22 cellular contexts compared by ENCODE assay signal in genomic region chrX:24720036-24720435, GRCh38. TPM values are rescaled to one million over a fixed set of nuclear protein-coding genes. Genes with fewer than 3 reads are reported as not detected.
DNase-seq lines count a peak whose midpoint lies in the region; ATAC-seq and TF ChIP-seq lines count a peak whose summit lies in the region.
"Had no signal": no experiment of that assay in that cellular context is flagged by ENCODE, and none has a peak within 500 bp of the region (broad histone marks: within the 10 kb centered on the region; RNA-seq: fewer than 3 reads in every experiment).

No MANE protein-coding gene starts in this region.

- no peaks in the 10 kb centered on the region for H3K79me2 ChIP-seq in mammary epithelial cell (ENCODE audit: insufficient read depth, low read length)

- intact Hi-C loops in mammary epithelial cell (cut with micrococcal nuclease) = no loop called here
- intact Hi-C loops in MCF 10A (cut with micrococcal nuclease) = loop anchor here (10.0 kb wide), 1 partner anchor 325 kb away; no protein-coding TSS in a partner anchor

- H3K4me1 ChIP-seq in mammary epithelial cell (ENCODE audit: insufficient read depth, low read length) = no peaks in the 10 kb centered on the region
- H3K4me1 ChIP-seq: BLaER1, Caco-2 had no signal

- H3K9ac ChIP-seq in mammary epithelial cell (ENCODE audit: insufficient read depth, low read length) = no peak overlapping the region
- H3K9ac ChIP-seq: BLaER1, GM23248 had no signal

- H3K36me3 Mint-ChIP-seq in MCF 10A (ENCODE audit: insufficient read depth, unreplicated experiment) (peaks cover 43% of the 10 kb centered on the region), WTC11 (peaks cover 54% of the 10 kb centered on the region)

- no peaks in the 10 kb centered on the region for H3K4me1 Mint-ChIP-seq in MCF 10A (ENCODE audit: insufficient read depth, unreplicated experiment)
- H3K4me1 Mint-ChIP-seq in WTC11 = no peaks in the 10 kb centered on the region
- H3K4me1 Mint-ChIP-seq: CD4-positive, CD25-positive, alpha-beta regulatory T cell had no signal

- H3K9me3 Mint-ChIP-seq in MCF 10A (ENCODE audit: unreplicated experiment) (no peaks in the 10 kb centered on the region), WTC11 (no peaks in the 10 kb centered on the region)
- H3K9me3 Mint-ChIP-seq: CD4-positive, CD25-positive, alpha-beta regulatory T cell; CD8-positive, alpha-beta T cell had no signal

- H3K4me2 ChIP-seq in mammary epithelial cell (ENCODE audit: insufficient read depth, low read depth, low read length) = no peak overlapping the region
- H3K4me2 ChIP-seq: BLaER1 had no signal

- no peaks in the 10 kb centered on the region for H3K27me3 ChIP-seq in mammary epithelial cell (ENCODE audit: insufficient read depth, low read length)
- no peaks in the 10 kb centered on the region for H3K27me3 ChIP-seq in MG63

- no peak overlapping the region for H3K27ac Mint-ChIP-seq in MCF 10A (ENCODE audit: low read depth, unreplicated experiment)
- H3K27ac Mint-ChIP-seq in WTC11 = peak overlapping the region; percentile 30; the same call in 1 of the 2 replicates
- H3K27ac Mint-ChIP-seq: B cell; CD8-positive, alpha-beta T cell had no signal

- no peak for ATAC-seq in WTC11
- ATAC-seq in GM21447 (IDR thresholded peaks at IDR 0.05; ENCODE audit: unreplicated experiment) = no peak
- ATAC-seq: CD8-positive, alpha-beta T cell; GM12878; HCT116 had no signal

- H3K4me3 Mint-ChIP-seq in MCF 10A (ENCODE audit: unreplicated experiment) (no peak overlapping the region), WTC11 (no peak overlapping the region)
- H3K4me3 Mint-ChIP-seq: B cell; CD8-positive, alpha-beta T cell had no signal

- H3K4me3 ChIP-seq in mammary epithelial cell (replicated peaks in 1 of 3; ENCODE audit: insufficient read depth in 1 of 3, low read depth in 2 of 3, low read length in 3 of 3) = no peak overlapping the region
- no peak overlapping the region for H3K4me3 ChIP-seq in MG63
- H3K4me3 ChIP-seq: BLaER1, GM12878, GM23248 had no signal

- dilution Hi-C loops in mammary epithelial cell (cut with HindIII; ENCODE audit: low sequenced_read_pairs) = no loop called here

- in situ Hi-C loops in mammary epithelial cell (cut with MboI; ENCODE audit: low sequenced_read_pairs in 2 of 2) = no loop called here

- POLR2A ChIA-PET in MCF 10A (lab: Yijun Ruan, JAX) (interaction anchor here (1.5 kb wide), 1 partner anchor 20 kb away, joined by 4 read pairs; no protein-coding TSS in a partner anchor), WTC11 (lab: Charles Lee) (no interaction called here)

- TF ChIP-seq CTCF in mammary epithelial cell (conservative IDR thresholded peaks at IDR 0.05 in 1 of 2, IDR thresholded peaks at IDR 0.05 in 1 of 2; ENCODE audit: extremely low read depth in 1 of 2, insufficient read depth in 1 of 2, low read depth in 1 of 2, low read length in 2 of 2) = no peak
- TF ChIP-seq CTCF in MCF 10A (IDR thresholded peaks at IDR 0.05; ENCODE audit: unreplicated experiment) = no peak
- no peak for TF ChIP-seq CTCF in WTC11 (IDR thresholded peaks at IDR 0.05)

- DNase-seq in mammary epithelial cell (peak; percentile 17), MCF 10A (ENCODE audit: unreplicated experiment) (no peak), WTC11 (ENCODE audit: low spot score) (no peak), islet precursor cell (peak; percentile 59), MV-4-11 (lab: John Stamatoyannopoulos, UW) (no peak), MG63 (no peak)
- no peak for DNase-seq in activated CD8-positive, alpha-beta memory T cell treated with anti-CD3 and anti-CD28 coated beads, Interleukin-2, amount 50 U/mL, for 4 hours
- DNase-seq: Caco-2; CD4-positive, CD25-positive, alpha-beta regulatory T cell; CD8-positive, alpha-beta T cell; DMS79; EL; GDM1; GM23248; H7 had no signal

- H3K27ac ChIP-seq in mammary epithelial cell (ENCODE audit: insufficient read depth, low read depth, low read length) = no peak overlapping the region
- H3K27ac ChIP-seq: 22Rv1, BLaER1, C4-2B, GM23248 had no signal

- H4K20me1 ChIP-seq in mammary epithelial cell (ENCODE audit: insufficient read depth, low read length) = no peaks in the 10 kb centered on the region

- H2AFZ ChIP-seq in mammary epithelial cell (ENCODE audit: low read depth, low read length) = no peak overlapping the region
- H2AFZ ChIP-seq: GM23248 had no signal

- no peaks in the 10 kb centered on the region for H3K9me3 ChIP-seq in mammary epithelial cell (replicated peaks; ENCODE audit: insufficient read depth, low read length)
- no peaks in the 10 kb centered on the region for H3K9me3 ChIP-seq in MG63
- H3K9me3 ChIP-seq: BLaER1, Caco-2 had no signal

- WGBS in mammary epithelial cell (ENCODE audit: low coverage, missing lambda C conversion rate) = 41% methylated on average over 3 of the region's 3 CpGs

- H3K36me3 ChIP-seq in mammary epithelial cell (ENCODE audit: insufficient read depth, low read length) (peaks cover 10% of the 10 kb centered on the region), MG63 (peaks cover 16% of the 10 kb centered on the region)

- H3K27me3 Mint-ChIP-seq in MCF 10A (ENCODE audit: insufficient read depth, unreplicated experiment) = peaks cover 70% of the 10 kb centered on the region
- no peaks in the 10 kb centered on the region for H3K27me3 Mint-ChIP-seq in WTC11 (ENCODE audit: low read depth)
- H3K27me3 Mint-ChIP-seq: B cell; CD4-positive, CD25-positive, alpha-beta regulatory T cell had no signal

- CTCF ChIA-PET in mammary epithelial cell (lab: Charles Lee; ENCODE audit: low non-redundant PET) (no interaction called here), MCF 10A (lab: Yijun Ruan, JAX) (interaction anchor here (0.7 to 1.2 kb wide), 4 partner anchors 30 to 631 kb away, joined by 3 to 5 read pairs (median 4); no protein-coding TSS in a partner anchor), WTC11 (lab: Charles Lee) (no interaction called here)

- BruUV-seq in mammary epithelial cell (replicated peaks; lab: Mats Ljungman, UMichigan) = no TSS peak
- no TSS peak for BruUV-seq in MCF 10A (replicated peaks; lab: Mats Ljungman, UMichigan)

TF ChIP-seq in WTC11, 78 proteins besides CTCF, POLR2A, EP300 and RAD21 (continues in another document):
- TF ChIP-seq E2F4 (CRISPR knock-in tag; IDR thresholded peaks at IDR 0.05; ENCODE audit: borderline replicate concordance, low read depth) = no peak
- TF ChIP-seq RELA (CRISPR knock-in tag; IDR thresholded peaks at IDR 0.05; ENCODE audit: borderline replicate concordance) = no peak
- no peak for TF ChIP-seq JAZF1 (CRISPR knock-in tag; IDR thresholded peaks at IDR 0.05)
- TF ChIP-seq STAT6 (CRISPR knock-in tag; conservative IDR thresholded peaks at IDR 0.05; ENCODE audit: low read depth) = no peak
- TF ChIP-seq NFE2L1 (CRISPR knock-in tag; IDR thresholded peaks at IDR 0.05) = no peak
- TF ChIP-seq HMGXB4 (CRISPR knock-in tag; IDR thresholded peaks at IDR 0.05) = no peak
- TF ChIP-seq GRHL2 (CRISPR knock-in tag; IDR thresholded peaks at IDR 0.05; ENCODE audit: insufficient replicate concordance, severe bottlenecking) = no peak
- TF ChIP-seq ZNF263 (CRISPR knock-in tag; IDR thresholded peaks at IDR 0.05; ENCODE audit: low read depth) = no peak
- TF ChIP-seq ZNF138 (CRISPR knock-in tag; conservative IDR thresholded peaks at IDR 0.05) = no peak
- TF ChIP-seq NFATC4 (CRISPR knock-in tag; IDR thresholded peaks at IDR 0.05) = no peak

RNA-seq across cellular contexts. Expression of gene POLA1, which starts 26.3 kb away (rescaled TPM):
- total RNA-seq in mammary epithelial cell (10 to 100 TPM in 1 of 2 donors, 1 to 10 TPM in 1; 9.8 to 14.8 TPM), MCF 10A (2022) (5.8 and 9.8 TPM in 2 replicates), WTC11 (2021) (27.4 to 29.9 TPM (median 27.4 TPM) in 3 replicates)
- 3.9 TPM for polyA plus RNA-seq in mammary epithelial cell
- 7.5 TPM for polyA minus RNA-seq in mammary epithelial cell
- 11.3 and 19.9 TPM in 2 replicates for total RNA-seq in MG63 (2014; rRNA removed; shearing (Covaris generic); ENCODE audit: low replicate concordance)

Comparison
In these comparisons a context has a peak if more than half of its experiments do, and no peak if none do; other contexts are left out.
1. DNase-seq: peak in mammary epithelial cell (single experiment) and islet precursor cell (single experiment); none in MCF 10A (single experiment), WTC11 (single experiment), activated CD8-positive, alpha-beta memory T cell treated with anti-CD3 and anti-CD28 coated beads, Interleukin-2, amount 50 U/mL, for 4 hours (single experiment), MV-4-11 (single experiment) and MG63 (single experiment).